ENCODE assay signal across 17 cellular contexts in the genomic region with DNA sequence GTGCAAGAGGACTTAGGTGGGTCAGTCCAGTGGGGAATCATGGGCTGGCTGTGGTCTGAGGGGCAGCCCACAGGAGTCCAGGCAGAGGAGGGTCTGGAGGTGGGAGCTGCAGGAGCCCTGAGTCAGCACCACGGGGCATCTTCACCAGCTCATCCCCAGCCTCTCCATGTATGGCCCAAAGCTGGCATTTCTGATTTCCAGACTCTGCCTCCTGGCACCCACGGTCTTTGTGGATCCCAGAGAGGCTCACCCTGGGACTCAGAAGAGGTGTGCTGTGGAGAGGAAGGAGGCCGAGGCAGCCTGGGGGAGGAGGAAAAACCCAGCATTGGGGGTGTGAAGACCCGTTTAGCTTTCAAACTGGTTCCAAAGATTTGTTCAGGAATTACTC.
DNase-seq lines count a peak whose midpoint lies in the region; ATAC-seq, FAIRE-seq and TF ChIP-seq lines count a peak whose summit lies in the region.
"Had no signal": no experiment of that assay in that cellular context is flagged by ENCODE, and none has a peak within 500 bp of the region (broad histone marks: within the 10 kb centered on the region; RNA-seq: fewer than 3 reads in every experiment).

No MANE protein-coding gene starts in this region.

- no TSS peak for BruUV-seq in Panc1 (replicated peaks; lab: Mats Ljungman, UMichigan)

- H3K4me3 ChIP-seq in Panc1 (ENCODE audit: low read depth in 2 of 2, low read length in 2 of 2) (no peak overlapping the region), kidney (ENCODE audit: low read length in 2 of 2) (no peak overlapping the region), tibial artery (no peak overlapping the region), H7 (ENCODE audit: insufficient read depth, low read depth, low read length) (no peak overlapping the region)
- H3K4me3 ChIP-seq: ascending aorta, dorsolateral prefrontal cortex, lower lobe of right lung, neural progenitor cell, SK-N-MC had no signal

- intact Hi-C loops in Panc1 (cut with micrococcal nuclease; ENCODE audit: unreplicated experiment) (no loop called here), kidney (cut with DNase I) (no loop called here), tibial artery (cut with DNase I; ENCODE audit: low total_unique reads) (no loop called here)

- no peaks in the 10 kb centered on the region; the same call in none of the 2 replicates for H3K4me1 ChIP-seq in Panc1 (ENCODE audit: control insufficient read depth, insufficient read depth, low read length)
- H3K4me1 ChIP-seq in kidney (ENCODE audit: control insufficient read depth in 1 of 2, insufficient read depth in 1 of 2, low read depth in 1 of 2, low read length in 2 of 2): peaks cover 34 to 41% of the 10 kb centered on the region in 2 donors
- H3K4me1 ChIP-seq in tibial artery: peaks cover 0 to 8% (median 0%) of the 10 kb centered on the region in 4 donors
- H3K4me1 ChIP-seq: ascending aorta had no signal

- H3K27ac ChIP-seq in Panc1 (ENCODE audit: low read length) (peak overlapping the region; percentile 15; the same call in 1 of the 2 replicates), kidney (ENCODE audit: low read depth in 2 of 2, low read length in 2 of 2) (no peak overlapping the region), tibial artery (no peak overlapping the region), caudate nucleus (ENCODE audit: low read depth, low read length) (no peak overlapping the region)
- H3K27ac ChIP-seq: ascending aorta, neural progenitor cell, SK-N-MC had no signal

- no peaks in the 10 kb centered on the region for H3K27me3 ChIP-seq in Panc1 (ENCODE audit: control insufficient read depth, insufficient read depth, low read length)
- no peaks in the 10 kb centered on the region for H3K27me3 ChIP-seq in tibial artery
- H3K27me3 ChIP-seq in H7 (ENCODE audit: control insufficient read depth, insufficient read depth, low read length): no peaks in the 10 kb centered on the region
- H3K27me3 ChIP-seq: ascending aorta, dorsolateral prefrontal cortex, neural progenitor cell had no signal

- H3K9me3 ChIP-seq in Panc1 (ENCODE audit: control insufficient read depth, insufficient read depth, low read depth, low read length) (no peaks in the 10 kb centered on the region), kidney (ENCODE audit: control insufficient read depth in 1 of 2, low read length in 2 of 2) (no peaks in the 10 kb centered on the region), tibial artery (no peaks in the 10 kb centered on the region)
- H3K9me3 ChIP-seq: ascending aorta, lower lobe of right lung had no signal

- no peak for ATAC-seq in Panc1
- ATAC-seq: lower lobe of right lung had no signal

- DNase-seq in activated effector memory CD4-positive, alpha-beta T cell treated with anti-CD3 and anti-CD28 coated beads, Interleukin-2, amount 50 U/mL, for 16 hours: peak; percentile 50
- DNase-seq in activated effector memory CD4-positive, alpha-beta T cell treated with Interleukin-2 at 50 U/mL for 16 hours: no peak
- DNase-seq in Panc1 (ENCODE audit: low read depth, low spot score) (no peak), kidney (peak; percentile 55), tibial artery (peak; percentile 15 to 43), caudate nucleus (lab: John Stamatoyannopoulos, UW) (no peak), H7 (no peak), HUDEP-2 (lab: John Stamatoyannopoulos, UW; ENCODE audit: unreplicated experiment in 76 of 76) (no peak)
- DNase-seq: DMS53; lower lobe of right lung; NCI-H1092; stimulated activated naive CD4-positive, alpha-beta T cell treated with Interleukin-2 at 50 U/mL for 16 hours had no signal

- no peak overlapping the region for H3K9ac ChIP-seq in kidney (ENCODE audit: low read length in 2 of 2)
- H3K9ac ChIP-seq: neural progenitor cell had no signal

- no peak for FAIRE-seq in kidney (lab: Jason Lieb, UNC)
- FAIRE-seq: H54 had no signal

- H3K36me3 ChIP-seq in Panc1 (ENCODE audit: control insufficient read depth, insufficient read depth, low read length) (no peaks in the 10 kb centered on the region), kidney (ENCODE audit: control insufficient read depth in 1 of 2, insufficient read depth in 2 of 2, low read length in 2 of 2) (no peaks in the 10 kb centered on the region), tibial artery (no peaks in the 10 kb centered on the region), H7 (replicated peaks; ENCODE audit: control insufficient read depth, insufficient read depth, low read length) (no peaks in the 10 kb centered on the region)
- H3K36me3 ChIP-seq: ascending aorta, lower lobe of right lung, neural progenitor cell had no signal

- CTCF ChIA-PET in Panc1 (lab: Charles Lee): no interaction called here

- POLR2A ChIA-PET in Panc1 (lab: Charles Lee): interaction anchor here (0.5 kb wide), 1 partner anchor 12 kb away, joined by 4 read pairs; no protein-coding TSS in a partner anchor

- no peak for TF ChIP-seq CTCF in Panc1 (IDR thresholded peaks at IDR 0.05)
- no peak for TF ChIP-seq CTCF in kidney (IDR thresholded peaks at IDR 0.05; ENCODE audit: borderline replicate concordance, extremely low read depth, insufficient read depth)
- no peak for TF ChIP-seq CTCF in tibial artery (IDR thresholded peaks at IDR 0.05)

- in situ Hi-C loops in Panc1 (cut with HindIII; ENCODE audit: low pct_unique_long_range_greater_than_20kb, low sequenced_read_pairs): no loop called here

Comparison
In these comparisons a context has a peak if more than half of its experiments do, and no peak if none do; other contexts are left out.
1. DNase-seq: peak in activated effector memory CD4-positive, alpha-beta T cell treated with anti-CD3 and anti-CD28 coated beads, Interleukin-2, amount 50 U/mL, for 16 hours (single experiment), kidney (single experiment) and tibial artery (2 of 2); none in activated effector memory CD4-positive, alpha-beta T cell treated with Interleukin-2 at 50 U/mL for 16 hours (single experiment), Panc1 (single experiment), caudate nucleus (0 of 61), H7 (single experiment) and HUDEP-2 (0 of 76).